18 cellular contexts compared by ENCODE assay signal in genomic region chr18:1013951-1014350, GRCh38.
"Had no signal": no experiment of that assay in that cellular context is flagged by ENCODE, and none has a peak within 500 bp of the region (broad histone marks: within the 10 kb centered on the region; RNA-seq: fewer than 3 reads in every experiment).

No MANE protein-coding gene starts in this region.

- H3K4me3 ChIP-seq: lower lobe of right lung, mucosa of descending colon, psoas muscle, upper lobe of left lung had no signal

- H3K27ac Mint-ChIP-seq: activated CD8-positive, alpha-beta memory T cell treated with anti-CD3 and anti-CD28 coated beads, Interleukin-2, amount 10 ng/mL, durations not matched to agents 7 days and 5 days; activated naive CD4-positive, alpha-beta T cell treated with anti-CD3 and anti-CD28 coated beads, Interleukin-2, amount 50 U/mL, for 24 hours; activated T-cell treated with anti-CD3 and anti-CD28 coated beads, Interleukin-2, amount 50 U/mL, for 24 hours; natural killer cell had no signal

- H3K4me1 Mint-ChIP-seq: activated CD8-positive, alpha-beta memory T cell treated with anti-CD3 and anti-CD28 coated beads, Interleukin-2, amount 10 ng/mL, durations not matched to agents 7 days and 5 days; activated naive CD4-positive, alpha-beta T cell treated with anti-CD3 and anti-CD28 coated beads, Interleukin-2, amount 50 U/mL, for 24 hours; central memory CD8-positive, alpha-beta T cell; natural killer cell had no signal

- H3K4me3 Mint-ChIP-seq: activated CD8-positive, alpha-beta memory T cell treated with anti-CD3 and anti-CD28 coated beads, Interleukin-2, amount 10 ng/mL, durations not matched to agents 7 days and 5 days; activated naive CD4-positive, alpha-beta T cell treated with anti-CD3 and anti-CD28 coated beads, Interleukin-2, amount 50 U/mL, for 24 hours; activated T-cell treated with anti-CD3 and anti-CD28 coated beads, Interleukin-2, amount 50 U/mL, for 24 hours; brain; central memory CD8-positive, alpha-beta T cell; natural killer cell had no signal

- H3K27me3 ChIP-seq: upper lobe of left lung had no signal

- H3K27ac ChIP-seq: epithelial cell of prostate, lower lobe of right lung, psoas muscle, upper lobe of left lung had no signal

- H3K27me3 Mint-ChIP-seq: activated CD8-positive, alpha-beta memory T cell treated with anti-CD3 and anti-CD28 coated beads, Interleukin-2, amount 10 ng/mL, durations not matched to agents 7 days and 5 days; activated T-cell treated with anti-CD3 and anti-CD28 coated beads, Interleukin-2, amount 50 U/mL, for 24 hours; central memory CD8-positive, alpha-beta T cell had no signal

- H3K36me3 Mint-ChIP-seq: activated CD8-positive, alpha-beta memory T cell treated with anti-CD3 and anti-CD28 coated beads, Interleukin-2, amount 10 ng/mL, durations not matched to agents 7 days and 5 days; activated naive CD4-positive, alpha-beta T cell treated with anti-CD3 and anti-CD28 coated beads, Interleukin-2, amount 50 U/mL, for 24 hours; brain; natural killer cell had no signal

- ATAC-seq: activated CD4-positive, CD25-positive, alpha-beta regulatory T cell treated with anti-CD3 and anti-CD28 coated beads, Interleukin-2, amount 50 U/mL, for 24 hours; activated CD8-positive, alpha-beta memory T cell treated with anti-CD3 and anti-CD28 coated beads, Interleukin-2, amount 10 ng/mL, durations not matched to agents 7 days and 5 days; mucosa of descending colon; natural killer cell; psoas muscle had no signal

- H3K9me3 Mint-ChIP-seq: activated naive CD4-positive, alpha-beta T cell treated with anti-CD3 and anti-CD28 coated beads, Interleukin-2, amount 50 U/mL, for 24 hours; activated T-cell treated with anti-CD3 and anti-CD28 coated beads, Interleukin-2, amount 50 U/mL, for 24 hours; brain; central memory CD8-positive, alpha-beta T cell; natural killer cell had no signal

- DNase-seq: activated CD4-positive, alpha-beta T cell treated with anti-CD3 and anti-CD28 coated beads, Interleukin-2, amount 50 U/mL, for 48 hours; activated CD8-positive, alpha-beta memory T cell treated with anti-CD3 and anti-CD28 coated beads, Interleukin-2, amount 10 ng/mL, durations not matched to agents 7 days and 5 days; activated effector memory CD4-positive, alpha-beta T cell treated with Interleukin-2 at 50 U/mL for 16 hours; activated T-cell treated with anti-CD3 and anti-CD28 coated beads, Interleukin-2, amount 50 U/mL, for 24 hours; effector memory CD4-positive, alpha-beta T cell; hypothalamus; lower lobe of right lung; mucosa of descending colon; natural killer cell; psoas muscle; stimulated activated CD4-positive, alpha-beta T cell treated with anti-CD3 and anti-CD28 coated beads, Interleukin-12 subunit alpha, Interleukin-12 subunit beta, amount 100 ng/mL, for 4 hours; stimulated activated naive CD4-positive, alpha-beta T cell treated with Interleukin-2 at 50 U/mL for 16 hours; upper lobe of left lung had no signal

- H3K9me3 ChIP-seq: lower lobe of right lung, mucosa of descending colon, psoas muscle, upper lobe of left lung had no signal

- H3K36me3 ChIP-seq: lower lobe of right lung, upper lobe of left lung had no signal

- H3K4me1 ChIP-seq: psoas muscle had no signal
